ENCODE assay signal across 8 cellular contexts in the genomic region with DNA sequence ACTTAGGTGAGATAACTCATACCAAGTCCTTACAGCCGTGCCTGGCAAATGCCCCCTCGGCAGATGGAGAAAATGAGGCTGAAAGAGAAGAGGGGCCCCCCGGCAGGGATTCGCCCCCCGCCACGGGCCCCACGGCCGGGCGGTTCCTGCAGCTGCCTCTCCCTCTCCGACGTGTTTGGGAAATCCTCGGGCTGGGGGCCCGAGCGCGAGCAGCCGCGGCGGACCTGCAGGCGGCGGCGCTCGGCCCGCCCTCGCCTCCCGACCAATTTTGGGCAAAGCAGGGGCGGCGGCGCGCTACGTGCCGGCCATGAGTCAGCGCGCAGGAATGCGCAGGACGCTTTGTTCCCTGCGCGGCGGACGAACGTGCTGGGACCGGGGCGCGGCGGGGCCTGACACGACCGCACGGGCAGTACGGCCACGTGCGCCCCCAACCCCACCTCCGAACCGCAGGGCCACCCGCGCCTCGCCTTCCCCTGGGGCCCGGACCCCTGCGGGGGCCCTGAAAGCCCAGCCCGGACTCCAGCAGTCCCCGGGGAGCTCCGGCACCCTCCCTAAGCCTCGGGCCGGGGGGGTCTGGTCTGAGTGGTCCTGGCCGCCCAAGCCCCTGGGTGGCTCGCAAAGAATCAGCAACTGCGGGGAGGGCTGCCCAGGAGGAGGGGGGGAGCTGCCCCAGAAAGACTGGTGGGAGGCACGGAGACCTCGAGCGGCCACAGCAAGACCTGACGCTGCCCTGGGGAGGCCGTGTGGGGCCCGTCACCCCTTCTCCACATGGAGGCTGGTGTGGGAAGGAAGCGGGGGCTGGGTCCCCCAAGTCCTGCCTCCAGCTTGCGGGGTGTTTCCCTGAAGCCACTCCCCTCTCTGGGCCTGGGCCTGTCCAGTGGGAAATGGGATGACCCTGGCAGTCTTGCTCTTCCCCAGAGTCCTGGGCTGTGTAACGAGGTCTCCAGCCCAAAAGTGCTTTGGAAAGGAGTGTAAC. TPM values are rescaled to one million over a fixed set of nuclear protein-coding genes. Genes with fewer than 3 reads are reported as not detected.
DNase-seq lines count a peak whose midpoint lies in the region; ATAC-seq and TF ChIP-seq lines count a peak whose summit lies in the region.

No MANE protein-coding gene starts in this region.

- no peaks in the 10 kb centered on the region for H3K36me3 Mint-ChIP-seq in WTC11

- no peaks in the 10 kb centered on the region for H3K9me3 ChIP-seq in esophagus (ENCODE audit: control insufficient read depth in 2 of 2, insufficient read depth in 1 of 2, low read depth in 1 of 2, low read length in 1 of 2)
- no peaks in the 10 kb centered on the region for H3K9me3 ChIP-seq in tibial nerve

- no peaks in the 10 kb centered on the region for H3K9me3 Mint-ChIP-seq in WTC11

- POLR2A ChIA-PET in WTC11 (lab: Charles Lee) = interaction anchor here (0.6 to 1.2 kb wide), 2 partner anchors 9 to 11 kb away, joined by 3 read pairs; no protein-coding TSS in a partner anchor

- TF ChIP-seq CTCF in WTC11 (IDR thresholded peaks at IDR 0.05) (no peak), tibial nerve (IDR thresholded peaks at IDR 0.05) (peak in 2 of 5 experiments; percentile 47 to 66)

- H3K36me3 ChIP-seq in esophagus (ENCODE audit: control insufficient read depth in 2 of 2, insufficient read depth in 2 of 2, low read length in 1 of 2) (no peaks in the 10 kb centered on the region), tibial nerve (no peaks in the 10 kb centered on the region)

- peak; percentile 96 to 97 for TF ChIP-seq EP300 in tibial nerve (IDR thresholded peaks at IDR 0.05)

- CTCF ChIA-PET in WTC11 (lab: Charles Lee) = interaction anchor here (0.5 to 5.2 kb wide), 9 partner anchors 8 to 183 kb away, joined by 3 to 30 read pairs (median 7); a partner anchor contains a TSS

- peaks cover 14% of the 10 kb centered on the region for H3K27me3 Mint-ChIP-seq in WTC11 (ENCODE audit: low read depth)

- H3K27ac Mint-ChIP-seq in WTC11 = no peak overlapping the region

- 6 to 9% methylated on average over 50 to 74 of the region's 74 CpGs for WGBS in esophagus, 2 donors
- WGBS in tibial nerve, 2 donors = 2 to 4% methylated on average over 47 to 69 of the region's 74 CpGs

- DNase-seq in DMS153 (lab: John Stamatoyannopoulos, UW) = peak; percentile 33
- DNase-seq in HT-29 (ENCODE audit: low spot score) = peak; percentile 63
- peak; percentile 85 for DNase-seq in WTC11 (ENCODE audit: low spot score)
- peak; percentile 95 for DNase-seq in myocyte (ENCODE audit: low read depth)
- DNase-seq in tibial nerve (ENCODE audit: low spot score in 2 of 2) = peak; percentile 76 to 83
- no peak for DNase-seq in NCI-H1105 (lab: John Stamatoyannopoulos, UW)

- ATAC-seq in WTC11 (peak; percentile 65), HG03378 (IDR thresholded peaks at IDR 0.05; ENCODE audit: unreplicated experiment) (no peak)

- H3K27ac ChIP-seq in esophagus (ENCODE audit: low read depth in 2 of 2, low read length in 1 of 2) (peak overlapping the region; percentile 65 to 76), tibial nerve (peak overlapping the region; percentile 83 to 98 (median 94))

- H3K4me3 Mint-ChIP-seq in WTC11 = peak overlapping the region; percentile 41

- TF ChIP-seq POLR2A in tibial nerve (IDR thresholded peaks at IDR 0.05) = peak; percentile 48 to 64

- H3K27me3 ChIP-seq in esophagus (ENCODE audit: control insufficient read depth in 1 of 2, insufficient read depth in 2 of 2, low read length in 2 of 2) (no peaks in the 10 kb centered on the region), tibial nerve (no peaks in the 10 kb centered on the region)

- peaks cover 24% of the 10 kb centered on the region for H3K4me1 Mint-ChIP-seq in WTC11

- peak overlapping the region; percentile 23 to 32 for H3K4me3 ChIP-seq in esophagus (ENCODE audit: low read depth in 1 of 2, low read length in 2 of 2)
- H3K4me3 ChIP-seq in tibial nerve = peak overlapping the region; percentile 24 to 45 (median 40)

- H3K4me1 ChIP-seq in esophagus (ENCODE audit: control insufficient read depth in 2 of 2, insufficient read depth in 2 of 2, low read length in 1 of 2) (peaks cover 5 to 34% of the 10 kb centered on the region in 2 donors), tibial nerve (peaks cover 0 to 52% (median 22%) of the 10 kb centered on the region in 4 donors)

TF ChIP-seq in WTC11, 78 proteins besides CTCF, POLR2A, EP300 and RAD21 (continues in another document):
- TF ChIP-seq, protein P1, sequence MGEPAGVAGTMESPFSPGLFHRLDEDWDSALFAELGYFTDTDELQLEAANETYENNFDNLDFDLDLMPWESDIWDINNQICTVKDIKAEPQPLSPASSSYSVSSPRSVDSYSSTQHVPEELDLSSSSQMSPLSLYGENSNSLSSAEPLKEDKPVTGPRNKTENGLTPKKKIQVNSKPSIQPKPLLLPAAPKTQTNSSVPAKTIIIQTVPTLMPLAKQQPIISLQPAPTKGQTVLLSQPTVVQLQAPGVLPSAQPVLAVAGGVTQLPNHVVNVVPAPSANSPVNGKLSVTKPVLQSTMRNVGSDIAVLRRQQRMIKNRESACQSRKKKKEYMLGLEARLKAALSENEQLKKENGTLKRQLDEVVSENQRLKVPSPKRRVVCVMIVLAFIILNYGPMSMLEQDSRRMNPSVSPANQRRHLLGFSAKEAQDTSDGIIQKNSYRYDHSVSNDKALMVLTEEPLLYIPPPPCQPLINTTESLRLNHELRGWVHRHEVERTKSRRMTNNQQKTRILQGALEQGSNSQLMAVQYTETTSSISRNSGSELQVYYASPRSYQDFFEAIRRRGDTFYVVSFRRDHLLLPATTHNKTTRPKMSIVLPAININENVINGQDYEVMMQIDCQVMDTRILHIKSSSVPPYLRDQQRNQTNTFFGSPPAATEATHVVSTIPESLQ (CRISPR knock-in tag; IDR thresholded peaks at IDR 0.05) = no peak
- TF ChIP-seq NR1H2 (CRISPR knock-in tag; IDR thresholded peaks at IDR 0.05) (no peak), FOXP1 (CRISPR knock-in tag; IDR thresholded peaks at IDR 0.05; ENCODE audit: borderline replicate concordance) (peak; percentile 86), NFYB (CRISPR knock-in tag; conservative IDR thresholded peaks at IDR 0.05; ENCODE audit: low read depth) (no peak), TCF7 (CRISPR knock-in tag; IDR thresholded peaks at IDR 0.05; ENCODE audit: low read depth) (no peak), GRHL2 (CRISPR knock-in tag; IDR thresholded peaks at IDR 0.05; ENCODE audit: insufficient replicate concordance, severe bottlenecking) (no peak)
- TF ChIP-seq, protein P2, sequence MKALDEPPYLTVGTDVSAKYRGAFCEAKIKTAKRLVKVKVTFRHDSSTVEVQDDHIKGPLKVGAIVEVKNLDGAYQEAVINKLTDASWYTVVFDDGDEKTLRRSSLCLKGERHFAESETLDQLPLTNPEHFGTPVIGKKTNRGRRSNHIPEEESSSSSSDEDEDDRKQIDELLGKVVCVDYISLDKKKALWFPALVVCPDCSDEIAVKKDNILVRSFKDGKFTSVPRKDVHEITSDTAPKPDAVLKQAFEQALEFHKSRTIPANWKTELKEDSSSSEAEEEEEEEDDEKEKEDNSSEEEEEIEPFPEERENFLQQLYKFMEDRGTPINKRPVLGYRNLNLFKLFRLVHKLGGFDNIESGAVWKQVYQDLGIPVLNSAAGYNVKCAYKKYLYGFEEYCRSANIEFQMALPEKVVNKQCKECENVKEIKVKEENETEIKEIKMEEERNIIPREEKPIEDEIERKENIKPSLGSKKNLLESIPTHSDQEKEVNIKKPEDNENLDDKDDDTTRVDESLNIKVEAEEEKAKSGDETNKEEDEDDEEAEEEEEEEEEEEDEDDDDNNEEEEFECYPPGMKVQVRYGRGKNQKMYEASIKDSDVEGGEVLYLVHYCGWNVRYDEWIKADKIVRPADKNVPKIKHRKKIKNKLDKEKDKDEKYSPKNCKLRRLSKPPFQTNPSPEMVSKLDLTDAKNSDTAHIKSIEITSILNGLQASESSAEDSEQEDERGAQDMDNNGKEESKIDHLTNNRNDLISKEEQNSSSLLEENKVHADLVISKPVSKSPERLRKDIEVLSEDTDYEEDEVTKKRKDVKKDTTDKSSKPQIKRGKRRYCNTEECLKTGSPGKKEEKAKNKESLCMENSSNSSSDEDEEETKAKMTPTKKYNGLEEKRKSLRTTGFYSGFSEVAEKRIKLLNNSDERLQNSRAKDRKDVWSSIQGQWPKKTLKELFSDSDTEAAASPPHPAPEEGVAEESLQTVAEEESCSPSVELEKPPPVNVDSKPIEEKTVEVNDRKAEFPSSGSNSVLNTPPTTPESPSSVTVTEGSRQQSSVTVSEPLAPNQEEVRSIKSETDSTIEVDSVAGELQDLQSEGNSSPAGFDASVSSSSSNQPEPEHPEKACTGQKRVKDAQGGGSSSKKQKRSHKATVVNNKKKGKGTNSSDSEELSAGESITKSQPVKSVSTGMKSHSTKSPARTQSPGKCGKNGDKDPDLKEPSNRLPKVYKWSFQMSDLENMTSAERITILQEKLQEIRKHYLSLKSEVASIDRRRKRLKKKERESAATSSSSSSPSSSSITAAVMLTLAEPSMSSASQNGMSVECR (CRISPR knock-in tag; IDR thresholded peaks at IDR 0.05; ENCODE audit: borderline replicate concordance) = peak; percentile 81; the same call in 1 of the 2 replicates
- TF ChIP-seq, protein P3, sequence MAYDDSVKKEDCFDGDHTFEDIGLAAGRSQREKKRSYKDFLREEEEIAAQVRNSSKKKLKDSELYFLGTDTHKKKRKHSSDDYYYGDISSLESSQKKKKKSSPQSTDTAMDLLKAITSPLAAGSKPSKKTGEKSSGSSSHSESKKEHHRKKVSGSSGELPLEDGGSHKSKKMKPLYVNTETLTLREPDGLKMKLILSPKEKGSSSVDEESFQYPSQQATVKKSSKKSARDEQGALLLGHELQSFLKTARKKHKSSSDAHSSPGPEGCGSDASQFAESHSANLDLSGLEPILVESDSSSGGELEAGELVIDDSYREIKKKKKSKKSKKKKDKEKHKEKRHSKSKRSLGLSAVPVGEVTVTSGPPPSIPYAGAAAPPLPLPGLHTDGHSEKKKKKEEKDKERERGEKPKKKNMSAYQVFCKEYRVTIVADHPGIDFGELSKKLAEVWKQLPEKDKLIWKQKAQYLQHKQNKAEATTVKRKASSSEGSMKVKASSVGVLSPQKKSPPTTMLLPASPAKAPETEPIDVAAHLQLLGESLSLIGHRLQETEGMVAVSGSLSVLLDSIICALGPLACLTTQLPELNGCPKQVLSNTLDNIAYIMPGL (CRISPR knock-in tag; IDR thresholded peaks at IDR 0.05) = peak; percentile 61; the same call in 1 of the 2 replicates
- TF ChIP-seq, protein P4, sequence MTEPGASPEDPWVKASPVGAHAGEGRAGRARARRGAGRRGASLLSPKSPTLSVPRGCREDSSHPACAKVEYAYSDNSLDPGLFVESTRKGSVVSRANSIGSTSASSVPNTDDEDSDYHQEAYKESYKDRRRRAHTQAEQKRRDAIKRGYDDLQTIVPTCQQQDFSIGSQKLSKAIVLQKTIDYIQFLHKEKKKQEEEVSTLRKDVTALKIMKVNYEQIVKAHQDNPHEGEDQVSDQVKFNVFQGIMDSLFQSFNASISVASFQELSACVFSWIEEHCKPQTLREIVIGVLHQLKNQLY (CRISPR knock-in tag; IDR thresholded peaks at IDR 0.05) = no peak

RNA-seq across cellular contexts. Expression of a gene that starts 11.9 kb away (rescaled TPM):
- total RNA-seq in HT-29 (2014; rRNA removed; shearing (Covaris generic)) = 0.37 and 0.46 TPM in 2 replicates
- total RNA-seq in WTC11 (2021) (0.33 to 0.39 TPM in 2 of 3 replicates, not detected in the other), myocyte (0.73 TPM in 1 of 2 replicates, not detected in the other), tibial nerve (1 to 10 TPM in 1 of 4 donors, under 1 TPM in 1, not detected in 2; 0.78 to 3.1 TPM)
- polyA plus RNA-seq in esophagus = 10 to 100 TPM in 1 of 2 donors, 1 to 10 TPM in 1; 6.9 to 32.1 TPM
- polyA plus RNA-seq in myocyte (2012) = not detected
